10 cellular contexts compared by ENCODE assay signal in genomic region chrX:125998432-125998831, GRCh38.
A peak's percentile ranks its signal among the peaks of the same experiment; 100 is the strongest.
DNase-seq lines count a peak whose midpoint lies in the region; FAIRE-seq and TF ChIP-seq lines count a peak whose summit lies in the region.
"Had no signal": no experiment of that assay in that cellular context is flagged by ENCODE, and none has a peak within 500 bp of the region (broad histone marks: within the 10 kb centered on the region; RNA-seq: fewer than 3 reads in every experiment).

No MANE protein-coding gene starts in this region.

- intact Hi-C loops in kidney (cut with DNase I): no loop called here

- no peaks in the 10 kb centered on the region for H3K9me3 ChIP-seq in kidney (ENCODE audit: control insufficient read depth in 1 of 2, low read length in 2 of 2)

- no peaks in the 10 kb centered on the region for H3K36me3 ChIP-seq in kidney (ENCODE audit: control insufficient read depth in 1 of 2, insufficient read depth in 2 of 2, low read length in 2 of 2)

- in situ Hi-C loops in SK-MEL-5 (cut with HindIII; ENCODE audit: low pct_unique_long_range_greater_than_20kb, low sequenced_read_pairs): no loop called here

- DNase-seq in DMS153 (lab: John Stamatoyannopoulos, UW): peak; percentile 9
- peak; percentile 70 for DNase-seq in SK-MEL-5 (ENCODE audit: low read depth, low spot score)
- no peak for DNase-seq in kidney
- DNase-seq in activated effector memory CD4-positive, alpha-beta T cell treated with anti-CD3 and anti-CD28 coated beads, Interleukin-2, amount 50 U/mL, for 16 hours: no peak
- no peak for DNase-seq in GM20000 (ENCODE audit: low spot score)
- DNase-seq in OCI-M2 (lab: John Stamatoyannopoulos, UW; ENCODE audit: unreplicated experiment): no peak
- no peak for DNase-seq in GM19240 (ENCODE audit: insufficient read length, low spot score)
- DNase-seq: caudate nucleus, GDM1 had no signal

- FAIRE-seq in kidney (lab: Jason Lieb, UNC): peak; percentile 30

- no peak overlapping the region for H3K4me3 ChIP-seq in kidney (ENCODE audit: low read length in 2 of 2)

- no peak overlapping the region for H3K27ac ChIP-seq in kidney (ENCODE audit: low read depth in 2 of 2, low read length in 2 of 2)

- no peaks in the 10 kb centered on the region for H3K4me1 ChIP-seq in kidney (ENCODE audit: control insufficient read depth in 1 of 2, insufficient read depth in 1 of 2, low read depth in 1 of 2, low read length in 2 of 2)

- no peak overlapping the region for H3K9ac ChIP-seq in kidney (ENCODE audit: low read length in 2 of 2)

- TF ChIP-seq CTCF in LNCAP (IDR thresholded peaks at IDR 0.05) (peak; percentile 60), kidney (IDR thresholded peaks at IDR 0.05; ENCODE audit: borderline replicate concordance, extremely low read depth, insufficient read depth) (peak; percentile 26), GM20000 (IDR thresholded peaks at IDR 0.05; ENCODE audit: extremely low read depth, missing control alignments) (no peak)

Comparison
In these comparisons a context has a peak if more than half of its experiments do, and no peak if none do; other contexts are left out.
1. DNase-seq: peak in DMS153 (single experiment) and SK-MEL-5 (single experiment); none in kidney (single experiment), activated effector memory CD4-positive, alpha-beta T cell treated with anti-CD3 and anti-CD28 coated beads, Interleukin-2, amount 50 U/mL, for 16 hours (single experiment), GM20000 (single experiment), OCI-M2 (single experiment) and GM19240 (single experiment).